ENCODE assay signal across 17 cellular contexts in the genomic region with DNA sequence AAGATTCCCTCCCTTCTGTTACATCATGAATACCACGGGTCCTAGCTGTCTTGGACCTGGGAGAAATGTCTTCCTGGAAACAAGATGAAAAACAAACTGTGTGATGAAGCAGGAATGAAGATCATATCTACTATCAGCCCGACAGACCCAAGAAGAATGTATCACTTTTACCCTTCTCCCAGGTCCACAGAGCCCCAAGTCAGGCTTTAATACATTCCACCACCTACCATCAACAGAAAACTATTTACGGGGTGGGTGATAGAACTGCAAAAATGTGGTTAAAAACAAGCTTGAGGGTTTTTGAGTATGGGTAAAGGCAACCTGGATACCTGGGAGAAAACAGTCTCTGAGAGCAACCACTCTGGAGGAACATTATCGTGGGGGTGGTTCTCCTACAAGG.
DNase-seq lines count a peak whose midpoint lies in the region; TF ChIP-seq lines count a peak whose summit lies in the region.
"Had no signal": no experiment of that assay in that cellular context is flagged by ENCODE, and none has a peak within 500 bp of the region (broad histone marks: within the 10 kb centered on the region; RNA-seq: fewer than 3 reads in every experiment).

No MANE protein-coding gene starts in this region.

- H3K4me2 ChIP-seq in mesendoderm (ENCODE audit: low read length): no peak overlapping the region
- H3K4me2 ChIP-seq in trophoblast cell (ENCODE audit: low read length): no peak overlapping the region
- H3K4me2 ChIP-seq: BLaER1 treated with 17β-estradiol and CSF1 and Interleukin-3, amounts not matched to agents 10 nM and 100 nM had no signal

- H4K5ac ChIP-seq in mesendoderm (ENCODE audit: low read length): no peak overlapping the region

- peaks cover 6% of the 10 kb centered on the region for H3K9me3 Mint-ChIP-seq in glutamatergic neuron (ENCODE audit: unreplicated experiment)
- H3K9me3 Mint-ChIP-seq: CD8-positive, alpha-beta T cell had no signal

- H3K4ac ChIP-seq in mesendoderm (ENCODE audit: low read depth, low read length) (no peak overlapping the region), trophoblast cell (ENCODE audit: low read depth, low read length) (no peak overlapping the region)

- no peak overlapping the region for H3K9ac ChIP-seq in mesendoderm (ENCODE audit: low read length)
- H3K9ac ChIP-seq in trophoblast cell (ENCODE audit: low read length): no peak overlapping the region
- H3K9ac ChIP-seq: BLaER1 treated with 17β-estradiol and CSF1 and Interleukin-3, amounts not matched to agents 10 nM and 100 nM had no signal

- DNase-seq in glutamatergic neuron: no peak
- peak; percentile 58 for DNase-seq in mesendoderm
- peak; percentile 73 to 92 for DNase-seq in trophoblast cell
- no peak for DNase-seq in left ventricle myocardium inferior
- no peak for DNase-seq in KBM-7
- no peak for DNase-seq in A673 (ENCODE audit: low spot score)
- DNase-seq: 8988T; AML-193; Caco-2; Calu3; CD4-positive, alpha-beta T cell; CD8-positive, alpha-beta T cell; DMS79 treated with DMSO at 0.1 percent for 48 hours; GF-D8 had no signal

- H3K27me3 Mint-ChIP-seq in glutamatergic neuron (ENCODE audit: unreplicated experiment): peaks cover 2% of the 10 kb centered on the region
- H3K27me3 Mint-ChIP-seq: B cell; CD4-positive, alpha-beta T cell had no signal

- intact Hi-C loops in left ventricle myocardium inferior (cut with micrococcal nuclease) (no loop called here), A673 (cut with micrococcal nuclease; ENCODE audit: unreplicated experiment) (no loop called here)

- H3K79me2 ChIP-seq in mesendoderm (ENCODE audit: control insufficient read depth, insufficient read depth, low read length): no peaks in the 10 kb centered on the region
- H3K79me2 ChIP-seq in trophoblast cell (ENCODE audit: control insufficient read depth, insufficient read depth, low read length, poor library complexity): no peaks in the 10 kb centered on the region

- in situ Hi-C loops in KBM-7 (cut with MboI; ENCODE audit: low pct_unique_long_range_greater_than_20kb, low sequenced_read_pairs): no loop called here

- H2AFZ ChIP-seq in trophoblast cell (ENCODE audit: insufficient read depth, low read length, poor library complexity): no peak overlapping the region

- BruUV-seq in A673 (replicated peaks; lab: Mats Ljungman, UMichigan): no TSS peak

- H3K27ac Mint-ChIP-seq in glutamatergic neuron (ENCODE audit: unreplicated experiment): peak overlapping the region; percentile 64
- H3K27ac Mint-ChIP-seq: B cell; CD4-positive, alpha-beta T cell; CD8-positive, alpha-beta T cell had no signal

- POLR2A ChIA-PET in A673 (lab: Charles Lee; ENCODE audit: low non-redundant PET): no interaction called here

- no peak overlapping the region for H4K12ac ChIP-seq in trophoblast cell (ENCODE audit: low read depth, low read length)

- no peak for TF ChIP-seq CTCF in glutamatergic neuron (IDR thresholded peaks at IDR 0.05; ENCODE audit: partially characterized antibody, unreplicated experiment)
- no peak for TF ChIP-seq CTCF in left ventricle myocardium inferior (IDR thresholded peaks at IDR 0.05; ENCODE audit: borderline replicate concordance)
- TF ChIP-seq CTCF in A673 (conservative IDR thresholded peaks at IDR 0.05; ENCODE audit: low read depth, low read length): no peak

- H3K4me3 ChIP-seq in mesendoderm (ENCODE audit: low read length) (no peak overlapping the region), trophoblast cell (ENCODE audit: low read depth, low read length) (no peak overlapping the region), left ventricle myocardium inferior (no peak overlapping the region), A673 (ENCODE audit: low read depth, low read length, poor library complexity, severe bottlenecking) (no peak overlapping the region)
- H3K4me3 ChIP-seq: BLaER1 treated with 17β-estradiol and CSF1 and Interleukin-3, amounts not matched to agents 10 nM and 100 nM had no signal

- H3K36me3 Mint-ChIP-seq in glutamatergic neuron (ENCODE audit: unreplicated experiment): no peaks in the 10 kb centered on the region
- H3K36me3 Mint-ChIP-seq: CD8-positive, alpha-beta T cell had no signal

- no peak overlapping the region for H3K18ac ChIP-seq in mesendoderm (ENCODE audit: low read length)
- no peak overlapping the region for H3K18ac ChIP-seq in trophoblast cell (ENCODE audit: low read length)

- no peak overlapping the region for H2BK15ac ChIP-seq in mesendoderm (replicated peaks; ENCODE audit: low read depth)

- H3K4me1 ChIP-seq in mesendoderm (ENCODE audit: control insufficient read depth, low read depth, low read length): no peaks in the 10 kb centered on the region
- H3K4me1 ChIP-seq in trophoblast cell (ENCODE audit: control insufficient read depth in 1 of 2, insufficient read depth in 2 of 2, low read length in 2 of 2): no peaks in the 10 kb centered on the region
- no peaks in the 10 kb centered on the region for H3K4me1 ChIP-seq in left ventricle myocardium inferior
- no peaks in the 10 kb centered on the region for H3K4me1 ChIP-seq in A673 (ENCODE audit: insufficient read depth, low read length, poor library complexity, severe bottlenecking)
- H3K4me1 ChIP-seq: BLaER1 treated with 17β-estradiol and CSF1 and Interleukin-3, amounts not matched to agents 10 nM and 100 nM; Caco-2 had no signal

- H3K36me3 ChIP-seq in mesendoderm (ENCODE audit: control insufficient read depth, insufficient read depth, low read length) (no peaks in the 10 kb centered on the region), trophoblast cell (ENCODE audit: control insufficient read depth in 1 of 2, insufficient read depth in 2 of 2, low read length in 2 of 2) (no peaks in the 10 kb centered on the region), left ventricle myocardium inferior (no peaks in the 10 kb centered on the region), A673 (ENCODE audit: insufficient read depth, low read length, poor library complexity, severe bottlenecking) (no peaks in the 10 kb centered on the region)
- H3K36me3 ChIP-seq: BLaER1 treated with 17β-estradiol and CSF1 and Interleukin-3, amounts not matched to agents 10 nM and 100 nM had no signal

- H3K27me3 ChIP-seq in mesendoderm (ENCODE audit: insufficient read depth, low read length, poor library complexity) (no peaks in the 10 kb centered on the region), trophoblast cell (ENCODE audit: insufficient read depth, low read length) (no peaks in the 10 kb centered on the region), left ventricle myocardium inferior (ENCODE audit: low read depth) (peaks cover 3% of the 10 kb centered on the region), A673 (replicated peaks; ENCODE audit: insufficient read depth, low read depth, low read length, poor library complexity) (peaks cover 8% of the 10 kb centered on the region)
- H3K27me3 ChIP-seq: BLaER1 treated with 17β-estradiol and CSF1 and Interleukin-3, amounts not matched to agents 10 nM and 100 nM had no signal

- CTCF ChIA-PET in A673 (lab: Charles Lee): no interaction called here

- no peak overlapping the region for H2BK120ac ChIP-seq in mesendoderm (ENCODE audit: low read depth, low read length)
- no peak overlapping the region for H2BK120ac ChIP-seq in trophoblast cell (ENCODE audit: insufficient read depth, low read length, poor library complexity)

- no CpG with 5 or more reads among the region's 4 CpGs for WGBS in mesendoderm (ENCODE audit: extremely low coverage, insufficient coverage, low lambda C conversion rate)
- WGBS in trophoblast cell (ENCODE audit: extremely low coverage, insufficient coverage, insufficient read length): no CpG with 5 or more reads among the region's 4 CpGs

- no peak overlapping the region for H3K56ac ChIP-seq in mesendoderm (ENCODE audit: low read length)

- H2AK5ac ChIP-seq in mesendoderm (ENCODE audit: low read length) (no peak overlapping the region), trophoblast cell (ENCODE audit: low read length) (no peak overlapping the region)

- H2BK5ac ChIP-seq in mesendoderm (ENCODE audit: low read length) (no peak overlapping the region), trophoblast cell (ENCODE audit: low read depth, low read length, poor library complexity) (no peak overlapping the region)

- H3K4me1 Mint-ChIP-seq in glutamatergic neuron (ENCODE audit: low read depth, unreplicated experiment): peaks cover 18% of the 10 kb centered on the region
- H3K4me1 Mint-ChIP-seq: B cell had no signal

- no peak overlapping the region for H2BK12ac ChIP-seq in trophoblast cell (ENCODE audit: low read length)

- no peak overlapping the region for H3K14ac ChIP-seq in trophoblast cell (ENCODE audit: low read length)

- H4K8ac ChIP-seq in mesendoderm (ENCODE audit: low read depth, low read length): no peak overlapping the region
- H4K8ac ChIP-seq in trophoblast cell (ENCODE audit: low read depth, low read length): no peak overlapping the region

- H3K4me3 Mint-ChIP-seq in glutamatergic neuron (ENCODE audit: unreplicated experiment): no peak overlapping the region
- H3K4me3 Mint-ChIP-seq: B cell; CD4-positive, alpha-beta T cell; CD8-positive, alpha-beta T cell had no signal

- no peak overlapping the region for H4K91ac ChIP-seq in trophoblast cell (ENCODE audit: low read depth, low read length)

- no peaks in the 10 kb centered on the region for H3K79me1 ChIP-seq in mesendoderm (ENCODE audit: low read length)
- no peaks in the 10 kb centered on the region for H3K79me1 ChIP-seq in trophoblast cell (ENCODE audit: low read length)

- no peaks in the 10 kb centered on the region for H3K9me3 ChIP-seq in trophoblast cell (ENCODE audit: insufficient read depth, low read depth, low read length)
- H3K9me3 ChIP-seq in left ventricle myocardium inferior (replicated peaks): peaks cover 4% of the 10 kb centered on the region
- H3K9me3 ChIP-seq in A673 (ENCODE audit: low read depth, low read length, poor library complexity, severe bottlenecking): no peaks in the 10 kb centered on the region
- H3K9me3 ChIP-seq: BLaER1 treated with 17β-estradiol and CSF1 and Interleukin-3, amounts not matched to agents 10 nM and 100 nM; Caco-2 had no signal

- H3K27ac ChIP-seq in mesendoderm (ENCODE audit: low read depth, low read length) (no peak overlapping the region), trophoblast cell (ENCODE audit: low read depth, low read length) (no peak overlapping the region), left ventricle myocardium inferior (replicated peaks) (no peak overlapping the region), A673 (ENCODE audit: low read depth, low read length, poor library complexity, severe bottlenecking) (no peak overlapping the region)
- H3K27ac ChIP-seq: BLaER1 treated with 17β-estradiol and CSF1 and Interleukin-3, amounts not matched to agents 10 nM and 100 nM; C4-2B had no signal

- no peak overlapping the region for H3K23ac ChIP-seq in mesendoderm (ENCODE audit: low read length)
- H3K23ac ChIP-seq in trophoblast cell (ENCODE audit: low read length): no peak overlapping the region

Comparison
In these comparisons a context has a peak if more than half of its experiments do, and no peak if none do; other contexts are left out.
1. DNase-seq: peak in mesendoderm (single experiment) and trophoblast cell (2 of 2); none in glutamatergic neuron (single experiment), left ventricle myocardium inferior (single experiment), KBM-7 (single experiment) and A673 (single experiment).